8 cellular contexts compared by ENCODE assay signal in genomic region chr15:55279746-55280351, GRCh38. TPM values are rescaled to one million over a fixed set of nuclear protein-coding genes. Genes with fewer than 3 reads are reported as not detected.
DNase-seq lines count a peak whose midpoint lies in the region; ATAC-seq, FAIRE-seq and TF ChIP-seq lines count a peak whose summit lies in the region.

No MANE protein-coding gene starts in this region.

- no peak overlapping the region for H3K9ac ChIP-seq in liver (ENCODE audit: low read depth in 1 of 2, low read length in 2 of 2)

- no peaks in the 10 kb centered on the region for H3K36me3 ChIP-seq in liver (ENCODE audit: control insufficient read depth in 4 of 4, insufficient read depth in 3 of 4, low read depth in 1 of 4, low read length in 3 of 4)
- no peaks in the 10 kb centered on the region for H3K36me3 ChIP-seq in testis (ENCODE audit: low read depth, missing control alignments)
- no peaks in the 10 kb centered on the region for H3K36me3 ChIP-seq in WERI-Rb-1

- H3K27me3 ChIP-seq in liver (ENCODE audit: control insufficient read depth in 4 of 4, insufficient read depth in 4 of 4, low read length in 3 of 4), result no peaks in the 10 kb centered on the region
- H3K27me3 ChIP-seq in testis, result no peaks in the 10 kb centered on the region
- no peaks in the 10 kb centered on the region for H3K27me3 ChIP-seq in WERI-Rb-1 (ENCODE audit: insufficient read depth, low read depth, severe bottlenecking)

- peaks cover 0 to 6% (median 2%) of the 10 kb centered on the region in 4 donors for H3K4me1 ChIP-seq in liver (ENCODE audit: control insufficient read depth in 4 of 4, insufficient read depth in 4 of 4, low read length in 3 of 4)
- peaks cover 4% of the 10 kb centered on the region for H3K4me1 ChIP-seq in testis

- no peak for TF ChIP-seq RAD21 in liver (IDR thresholded peaks at IDR 0.05)

- H3K9me3 ChIP-seq in liver (ENCODE audit: control insufficient read depth in 4 of 4, low read length in 3 of 4) (no peaks in the 10 kb centered on the region), testis (no peaks in the 10 kb centered on the region), WERI-Rb-1 (ENCODE audit: severe bottlenecking) (no peaks in the 10 kb centered on the region)

- intact Hi-C loops in testis (cut with DNase I; ENCODE audit: low total_unique reads), result no loop called here

- no peak for TF ChIP-seq POLR2A in testis (IDR thresholded peaks at IDR 0.05)

- no peak for FAIRE-seq in D721Med (lab: Jason Lieb, UNC)

- no peak for TF ChIP-seq CTCF in liver (IDR thresholded peaks at IDR 0.05; ENCODE audit: low read depth, low read length, missing input control)
- TF ChIP-seq CTCF in D721Med (IDR thresholded peaks at IDR 0.05; ENCODE audit: insufficient read depth, missing control alignments), result no peak
- no peak for TF ChIP-seq CTCF in testis (IDR thresholded peaks at IDR 0.05)
- no peak for TF ChIP-seq CTCF in WERI-Rb-1 (IDR thresholded peaks at IDR 0.05; ENCODE audit: low read depth, low read length)

- DNase-seq in NOMO-1 treated with DMSO at 0.1 percent for 48 hours (lab: John Stamatoyannopoulos, UW; ENCODE audit: unreplicated experiment) (peak; percentile 50), D721Med (ENCODE audit: insufficient read length, low spot score) (no peak), testis (no peak), WERI-Rb-1 (no peak)
- peak; percentile 39 for DNase-seq in activated effector memory CD4-positive, alpha-beta T cell treated with Interleukin-2 at 50 U/mL for 16 hours

- H3K27ac ChIP-seq in liver (ENCODE audit: low read depth in 1 of 2, low read length in 2 of 2) (peak overlapping the region in 1 of 2 donors; percentile 1), testis (no peak overlapping the region), WERI-Rb-1 (no peak overlapping the region)

- peak; percentile 64 for ATAC-seq in GM18499 (IDR thresholded peaks at IDR 0.05; ENCODE audit: insufficient read depth, unreplicated experiment)
- peak; percentile 86 for ATAC-seq in HG02642 (IDR thresholded peaks at IDR 0.05; ENCODE audit: poor library complexity, unreplicated experiment)

- WGBS in liver, result 77% methylated on average over 4 of the region's 4 CpGs
- 64 to 74% methylated on average over 4 of the region's 4 CpGs for WGBS in testis, 2 donors

- H3K4me3 ChIP-seq in liver (ENCODE audit: low read depth in 1 of 3, low read length in 3 of 3) (no peak overlapping the region), testis (no peak overlapping the region), WERI-Rb-1 (ENCODE audit: low read depth, low read length) (no peak overlapping the region)

TF ChIP-seq in liver, 16 proteins besides CTCF, POLR2A, EP300 and RAD21:
- TF ChIP-seq JUND (IDR thresholded peaks at IDR 0.05) (peak; percentile 26 to 66), RXRA (IDR thresholded peaks at IDR 0.05) (no peak)

RNA-seq across cellular contexts. Expression of gene RAB27A, which starts 9.8 kb away (rescaled TPM):
- 10 to 100 TPM in 1 of 2 donors, 1 to 10 TPM in 1; 6.4 to 28.4 TPM for total RNA-seq in liver
- 10 to 100 TPM; 21.5 to 30.8 TPM for polyA plus RNA-seq in liver
- total RNA-seq in testis, result 10 to 100 TPM; 13.1 to 13.7 TPM
- polyA plus RNA-seq in testis (ENCODE audit: insufficient read depth, low read depth, low replicate concordance), result 19.2 TPM

RNA-seq across cellular contexts. Expression of gene PIGBOS1, which starts 39.1 kb away (rescaled TPM):
- total RNA-seq in liver (1 to 10 TPM; 4.7 to 7.0 TPM), testis (10 to 100 TPM; 10.3 to 12.9 TPM)
- polyA plus RNA-seq in liver (10 to 100 TPM in 1 of 2 donors, 1 to 10 TPM in 1; 7.5 to 14.3 TPM), testis (ENCODE audit: insufficient read depth, low read depth, low replicate concordance) (11.9 TPM)

RNA-seq across cellular contexts. Expression of gene PIGB, which starts 39.2 kb away (rescaled TPM):
- total RNA-seq in liver (1 to 10 TPM; 4.8 to 4.9 TPM), testis (10 to 100 TPM; 13.7 to 14.3 TPM)
- polyA plus RNA-seq in liver (1 to 10 TPM; 3.4 to 9.7 TPM), testis (ENCODE audit: insufficient read depth, low read depth, low replicate concordance) (12.8 TPM)

Comparison
In these comparisons a context has a peak if more than half of its experiments do, and no peak if none do; other contexts are left out.
1. DNase-seq: peak in NOMO-1 treated with DMSO at 0.1 percent for 48 hours (single experiment) and activated effector memory CD4-positive, alpha-beta T cell treated with Interleukin-2 at 50 U/mL for 16 hours (single experiment); none in D721Med (single experiment), testis (single experiment) and WERI-Rb-1 (single experiment).